In the genomic region with DNA sequence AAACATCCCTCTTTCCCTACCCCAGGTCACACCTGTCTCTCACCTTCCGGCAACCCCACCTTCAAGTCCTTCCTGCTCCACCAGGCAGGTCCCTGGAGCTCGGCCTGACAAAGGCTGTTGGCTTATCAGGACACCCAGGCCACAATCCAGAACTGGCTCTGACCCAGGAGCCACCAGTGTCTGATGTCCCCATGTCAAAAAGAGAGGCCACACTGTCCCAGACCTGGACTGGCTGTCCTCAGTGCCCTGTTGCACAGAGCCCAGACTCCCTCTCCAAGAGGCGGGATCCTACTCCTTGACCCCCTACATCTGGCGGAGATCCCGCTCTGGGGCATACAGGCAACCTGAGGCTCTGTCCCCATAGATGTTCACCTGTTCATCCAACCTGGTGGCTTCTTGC, we compare ENCODE assay signal across 1 cellular context.
A peak's percentile ranks its signal among the peaks of the same experiment; 100 is the strongest.
TF ChIP-seq lines count a peak whose summit lies in the region.

No MANE protein-coding gene starts in this region.

TF ChIP-seq in K562, 482 proteins besides CTCF, POLR2A, EP300 and RAD21:
- TF ChIP-seq GTF3C2 (IDR thresholded peaks at IDR 0.05; ENCODE audit: borderline replicate concordance, extremely low read depth, insufficient read length) (no peak), NFIC (IDR thresholded peaks at IDR 0.05) (peak; percentile 31; the same call in 1 of the 2 replicates), CBFA2T3 (IDR thresholded peaks at IDR 0.05) (peak; percentile 42; the same call in 1 of the 2 replicates), HDAC2 (IDR thresholded peaks at IDR 0.05) (no peak), ZNF134 (CRISPR knock-in tag; conservative IDR thresholded peaks at IDR 0.05) (no peak), ZNF408 (CRISPR knock-in tag; IDR thresholded peaks at IDR 0.05; ENCODE audit: low read depth) (no peak), RB1 (IDR thresholded peaks at IDR 0.05; ENCODE audit: low read depth) (no peak), ZBTB43 (CRISPR knock-in tag; IDR thresholded peaks at IDR 0.05) (no peak), HOMEZ (CRISPR knock-in tag; IDR thresholded peaks at IDR 0.05) (no peak), HNRNPK (IDR thresholded peaks at IDR 0.05; ENCODE audit: low read depth, low read length, poor library complexity, severe bottlenecking) (no peak), ZNF76 (CRISPR knock-in tag; IDR thresholded peaks at IDR 0.05; ENCODE audit: borderline replicate concordance) (no peak), NFXL1 (CRISPR knock-in tag; IDR thresholded peaks at IDR 0.05) (no peak), PTRF (tag; IDR thresholded peaks at IDR 0.05) (no peak), ZFP36 (IDR thresholded peaks at IDR 0.05; ENCODE audit: low read depth, low read length, partially characterized antibody) (no peak), GABPA (tag; conservative IDR thresholded peaks at IDR 0.05; ENCODE audit: low read depth) (no peak), ZNF586 (CRISPR knock-in tag; conservative IDR thresholded peaks at IDR 0.05) (no peak)
- TF ChIP-seq, protein P1, sequence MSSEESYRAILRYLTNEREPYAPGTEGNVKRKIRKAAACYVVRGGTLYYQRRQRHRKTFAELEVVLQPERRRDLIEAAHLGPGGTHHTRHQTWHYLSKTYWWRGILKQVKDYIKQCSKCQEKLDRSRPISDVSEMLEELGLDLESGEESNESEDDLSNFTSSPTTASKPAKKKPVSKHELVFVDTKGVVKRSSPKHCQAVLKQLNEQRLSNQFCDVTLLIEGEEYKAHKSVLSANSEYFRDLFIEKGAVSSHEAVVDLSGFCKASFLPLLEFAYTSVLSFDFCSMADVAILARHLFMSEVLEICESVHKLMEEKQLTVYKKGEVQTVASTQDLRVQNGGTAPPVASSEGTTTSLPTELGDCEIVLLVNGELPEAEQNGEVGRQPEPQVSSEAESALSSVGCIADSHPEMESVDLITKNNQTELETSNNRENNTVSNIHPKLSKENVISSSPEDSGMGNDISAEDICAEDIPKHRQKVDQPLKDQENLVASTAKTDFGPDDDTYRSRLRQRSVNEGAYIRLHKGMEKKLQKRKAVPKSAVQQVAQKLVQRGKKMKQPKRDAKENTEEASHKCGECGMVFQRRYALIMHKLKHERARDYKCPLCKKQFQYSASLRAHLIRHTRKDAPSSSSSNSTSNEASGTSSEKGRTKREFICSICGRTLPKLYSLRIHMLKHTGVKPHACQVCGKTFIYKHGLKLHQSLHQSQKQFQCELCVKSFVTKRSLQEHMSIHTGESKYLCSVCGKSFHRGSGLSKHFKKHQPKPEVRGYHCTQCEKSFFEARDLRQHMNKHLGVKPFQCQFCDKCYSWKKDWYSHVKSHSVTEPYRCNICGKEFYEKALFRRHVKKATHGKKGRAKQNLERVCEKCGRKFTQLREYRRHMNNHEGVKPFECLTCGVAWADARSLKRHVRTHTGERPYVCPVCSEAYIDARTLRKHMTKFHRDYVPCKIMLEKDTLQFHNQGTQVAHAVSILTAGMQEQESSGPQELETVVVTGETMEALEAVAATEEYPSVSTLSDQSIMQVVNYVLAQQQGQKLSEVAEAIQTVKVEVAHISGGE (CRISPR knock-in tag; IDR thresholded peaks at IDR 0.05), result no peak
TF ChIP-seq in K562: peak in this region for 2.
